2 cellular contexts compared by ENCODE assay signal in the genomic region with DNA sequence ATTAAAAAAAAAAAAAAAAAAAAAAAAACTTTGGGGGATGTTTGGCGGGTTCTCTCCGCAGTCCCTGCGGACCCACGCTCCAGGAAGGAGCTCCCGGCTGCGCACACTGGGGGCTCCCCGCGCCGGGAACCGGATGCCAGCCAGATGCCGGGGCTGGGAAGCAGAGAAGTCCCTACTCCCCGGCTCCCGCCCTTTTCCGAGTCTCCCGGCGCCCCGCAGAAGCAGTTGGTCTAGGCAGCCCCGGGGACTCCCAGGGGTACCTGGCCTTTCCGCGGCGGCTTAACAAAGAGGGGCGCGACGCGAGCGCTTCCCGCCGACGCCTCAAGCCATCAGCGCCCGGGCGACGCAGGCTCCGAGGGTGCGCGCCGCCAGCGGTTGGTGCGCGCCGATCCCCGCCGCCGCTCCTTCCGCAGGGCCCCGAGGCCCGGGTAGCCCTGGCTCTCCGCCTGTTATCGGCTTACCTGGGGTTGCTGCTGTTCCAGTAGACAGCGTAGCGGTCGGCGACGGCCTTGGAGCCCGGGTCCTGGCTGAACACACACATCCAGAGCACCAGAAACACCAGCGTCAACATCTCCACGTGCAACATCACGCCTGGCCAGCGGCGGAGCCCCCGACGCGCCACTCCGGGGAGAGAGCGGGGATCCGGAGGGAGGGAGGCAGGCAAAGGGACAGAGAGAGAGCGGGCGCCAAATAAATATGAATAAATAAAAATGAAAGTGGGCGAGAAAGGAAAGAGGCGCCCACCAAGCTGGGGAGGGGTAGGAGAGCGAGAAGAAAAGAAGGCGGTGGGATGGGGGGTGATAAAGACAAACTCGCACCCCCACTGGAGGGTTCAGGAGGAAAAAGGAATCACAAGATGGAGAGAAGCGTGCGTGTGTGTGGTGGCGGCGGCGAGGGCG.
TF ChIP-seq lines count a peak whose summit lies in the region.

No MANE protein-coding gene starts in this region.

TF ChIP-seq in SK-N-SH, 30 proteins besides CTCF, POLR2A, EP300 and RAD21 (continued from another document):
- TF ChIP-seq, protein P1, sequence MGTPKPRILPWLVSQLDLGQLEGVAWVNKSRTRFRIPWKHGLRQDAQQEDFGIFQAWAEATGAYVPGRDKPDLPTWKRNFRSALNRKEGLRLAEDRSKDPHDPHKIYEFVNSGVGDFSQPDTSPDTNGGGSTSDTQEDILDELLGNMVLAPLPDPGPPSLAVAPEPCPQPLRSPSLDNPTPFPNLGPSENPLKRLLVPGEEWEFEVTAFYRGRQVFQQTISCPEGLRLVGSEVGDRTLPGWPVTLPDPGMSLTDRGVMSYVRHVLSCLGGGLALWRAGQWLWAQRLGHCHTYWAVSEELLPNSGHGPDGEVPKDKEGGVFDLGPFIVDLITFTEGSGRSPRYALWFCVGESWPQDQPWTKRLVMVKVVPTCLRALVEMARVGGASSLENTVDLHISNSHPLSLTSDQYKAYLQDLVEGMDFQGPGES (IDR thresholded peaks at IDR 0.05; ENCODE audit: low read depth, low read length): no peak
- TF ChIP-seq MEF2A (IDR thresholded peaks at IDR 0.05; ENCODE audit: borderline replicate concordance, low read depth): no peak
- TF ChIP-seq TAF1 (IDR thresholded peaks at IDR 0.05; ENCODE audit: borderline replicate concordance, low read depth, low read length): no peak
- no peak for TF ChIP-seq FOXM1 (IDR thresholded peaks at IDR 0.05; ENCODE audit: low read depth)
- TF ChIP-seq, protein P2, sequence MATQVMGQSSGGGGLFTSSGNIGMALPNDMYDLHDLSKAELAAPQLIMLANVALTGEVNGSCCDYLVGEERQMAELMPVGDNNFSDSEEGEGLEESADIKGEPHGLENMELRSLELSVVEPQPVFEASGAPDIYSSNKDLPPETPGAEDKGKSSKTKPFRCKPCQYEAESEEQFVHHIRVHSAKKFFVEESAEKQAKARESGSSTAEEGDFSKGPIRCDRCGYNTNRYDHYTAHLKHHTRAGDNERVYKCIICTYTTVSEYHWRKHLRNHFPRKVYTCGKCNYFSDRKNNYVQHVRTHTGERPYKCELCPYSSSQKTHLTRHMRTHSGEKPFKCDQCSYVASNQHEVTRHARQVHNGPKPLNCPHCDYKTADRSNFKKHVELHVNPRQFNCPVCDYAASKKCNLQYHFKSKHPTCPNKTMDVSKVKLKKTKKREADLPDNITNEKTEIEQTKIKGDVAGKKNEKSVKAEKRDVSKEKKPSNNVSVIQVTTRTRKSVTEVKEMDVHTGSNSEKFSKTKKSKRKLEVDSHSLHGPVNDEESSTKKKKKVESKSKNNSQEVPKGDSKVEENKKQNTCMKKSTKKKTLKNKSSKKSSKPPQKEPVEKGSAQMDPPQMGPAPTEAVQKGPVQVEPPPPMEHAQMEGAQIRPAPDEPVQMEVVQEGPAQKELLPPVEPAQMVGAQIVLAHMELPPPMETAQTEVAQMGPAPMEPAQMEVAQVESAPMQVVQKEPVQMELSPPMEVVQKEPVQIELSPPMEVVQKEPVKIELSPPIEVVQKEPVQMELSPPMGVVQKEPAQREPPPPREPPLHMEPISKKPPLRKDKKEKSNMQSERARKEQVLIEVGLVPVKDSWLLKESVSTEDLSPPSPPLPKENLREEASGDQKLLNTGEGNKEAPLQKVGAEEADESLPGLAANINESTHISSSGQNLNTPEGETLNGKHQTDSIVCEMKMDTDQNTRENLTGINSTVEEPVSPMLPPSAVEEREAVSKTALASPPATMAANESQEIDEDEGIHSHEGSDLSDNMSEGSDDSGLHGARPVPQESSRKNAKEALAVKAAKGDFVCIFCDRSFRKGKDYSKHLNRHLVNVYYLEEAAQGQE (IDR thresholded peaks at IDR 0.05; ENCODE audit: low read depth, low read length): no peak
- no peak for TF ChIP-seq RFX5 (IDR thresholded peaks at IDR 0.05; ENCODE audit: low read length)
- TF ChIP-seq NFIC (IDR thresholded peaks at IDR 0.05; ENCODE audit: borderline replicate concordance): no peak
- peak; percentile 73 for TF ChIP-seq MXI1 (IDR thresholded peaks at IDR 0.05; ENCODE audit: low read depth, low read length)
- no peak for TF ChIP-seq POLR2AphosphoS5 (IDR thresholded peaks at IDR 0.05; ENCODE audit: low read depth, low read length)
- TF ChIP-seq SIN3A (IDR thresholded peaks at IDR 0.05; ENCODE audit: borderline replicate concordance, low read depth, low read length): no peak
- 0 out of 2 replicates have a peak, but pooled peaks have one; percentile 13 for TF ChIP-seq ELF1 (IDR thresholded peaks at IDR 0.05)
- TF ChIP-seq TEAD4 (IDR thresholded peaks at IDR 0.05; ENCODE audit: borderline replicate concordance, insufficient read depth): no peak
- TF ChIP-seq GATA2 (CRISPR knock-in tag; IDR thresholded peaks at IDR 0.05): no peak
- TF ChIP-seq, protein P3, sequence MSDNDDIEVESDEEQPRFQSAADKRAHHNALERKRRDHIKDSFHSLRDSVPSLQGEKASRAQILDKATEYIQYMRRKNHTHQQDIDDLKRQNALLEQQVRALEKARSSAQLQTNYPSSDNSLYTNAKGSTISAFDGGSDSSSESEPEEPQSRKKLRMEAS (IDR thresholded peaks at IDR 0.05; ENCODE audit: low read depth): peak; percentile 83
- TF ChIP-seq TCF12 (IDR thresholded peaks at IDR 0.05): no peak
TF ChIP-seq in SK-N-SH: peak in this region for 4.

TF ChIP-seq in endothelial cell of umbilical vein, 7 proteins besides CTCF, POLR2A, EP300 and RAD21 (continued from another document):
- TF ChIP-seq EZH2 (IDR thresholded peaks at IDR 0.05; ENCODE audit: borderline replicate concordance, low read depth, low read length, severe bottlenecking) (no peak), GATA2 (IDR thresholded peaks at IDR 0.05; ENCODE audit: insufficient read depth, insufficient read length, low read depth, low read length) (no peak), JUN (IDR thresholded peaks at IDR 0.05; ENCODE audit: borderline replicate concordance, insufficient read depth, insufficient read length, low read depth) (no peak), POLR2AphosphoS5 (IDR thresholded peaks at IDR 0.05; ENCODE audit: insufficient read depth, low read depth, low read length) (peak; percentile 19)
- TF ChIP-seq, protein P3 (IDR thresholded peaks at IDR 0.05; ENCODE audit: insufficient read depth, insufficient read length): peak; percentile 36
TF ChIP-seq in endothelial cell of umbilical vein: peak in this region for 2.
